ENCODE assay signal across 8 cellular contexts in genomic region chr9:121557581-121558422, GRCh38. TPM values are rescaled to one million over a fixed set of nuclear protein-coding genes. Genes with fewer than 3 reads are reported as not detected.
DNase-seq lines count a peak whose midpoint lies in the region; ATAC-seq and TF ChIP-seq lines count a peak whose summit lies in the region.

No MANE protein-coding gene starts in this region.

- no peaks in the 10 kb centered on the region for H3K36me3 ChIP-seq in Panc1 (ENCODE audit: control insufficient read depth, insufficient read depth, low read length)
- H3K36me3 ChIP-seq in lung (ENCODE audit: control insufficient read depth in 2 of 2, insufficient read depth in 2 of 2, low read length in 2 of 2) = no peaks in the 10 kb centered on the region
- no peaks in the 10 kb centered on the region for H3K36me3 ChIP-seq in transverse colon

- H3K9me3 ChIP-seq in Panc1 (ENCODE audit: control insufficient read depth, insufficient read depth, low read depth, low read length) (no peaks in the 10 kb centered on the region), lung (ENCODE audit: control insufficient read depth in 2 of 2, insufficient read depth in 1 of 2, low read length in 1 of 2) (no peaks in the 10 kb centered on the region), transverse colon (no peaks in the 10 kb centered on the region)

- intact Hi-C loops in Panc1 (cut with micrococcal nuclease; ENCODE audit: unreplicated experiment) (loop anchor here (10.0 kb wide), 1 partner anchor 67 kb away; no protein-coding TSS in a partner anchor), transverse colon (cut with DNase I; ENCODE audit: low total_unique reads) (loop anchor here (10.0 kb wide), 1 partner anchor 57 kb away; no protein-coding TSS in a partner anchor)

- BruUV-seq in Panc1 (replicated peaks; lab: Mats Ljungman, UMichigan) = no TSS peak

- no peaks in the 10 kb centered on the region; the same call in 1 of the 2 replicates for H3K4me1 ChIP-seq in Panc1 (ENCODE audit: control insufficient read depth, insufficient read depth, low read length)
- peaks cover 13 to 15% of the 10 kb centered on the region in 2 donors for H3K4me1 ChIP-seq in lung (ENCODE audit: control insufficient read depth in 2 of 2, insufficient read depth in 2 of 2, low read length in 2 of 2)
- H3K4me1 ChIP-seq in transverse colon = peaks cover 8 to 24% (median 17%) of the 10 kb centered on the region in 4 donors

- H3K27me3 ChIP-seq in Panc1 (ENCODE audit: control insufficient read depth, insufficient read depth, low read length) (no peaks in the 10 kb centered on the region), lung (ENCODE audit: control insufficient read depth, insufficient read depth) (no peaks in the 10 kb centered on the region), transverse colon (no peaks in the 10 kb centered on the region)

- peak overlapping the region; percentile 18 for H3K4me3 ChIP-seq in AG04449 (ENCODE audit: low read depth, low read length)
- H3K4me3 ChIP-seq in Panc1 (ENCODE audit: low read depth in 2 of 2, low read length in 2 of 2) = no peak overlapping the region
- H3K4me3 ChIP-seq in lung = no peak overlapping the region
- no peak overlapping the region for H3K4me3 ChIP-seq in transverse colon

- in situ Hi-C loops in Panc1 (cut with HindIII; ENCODE audit: low pct_unique_long_range_greater_than_20kb, low sequenced_read_pairs) = no loop called here
- in situ Hi-C loops in transverse colon (cut with MboI; ENCODE audit: low pct_ligation_motif_present in 1 of 4, low pct_unique_long_range_greater_than_20kb in 1 of 4, low sequenced_read_pairs in 3 of 4) = loop anchor here in 2 of 4 donors (10.0 to 25.0 kb wide), 3 partner anchors 127 to 437 kb away; no protein-coding TSS in a partner anchor

- no peak for TF ChIP-seq EP300 in transverse colon (IDR thresholded peaks at IDR 0.05; ENCODE audit: low read depth)

- ATAC-seq in GM21723 (IDR thresholded peaks at IDR 0.05; ENCODE audit: unreplicated experiment) (peak; percentile 42), Panc1 (peak; percentile 49), lung (ENCODE audit: insufficient read depth, low FRiP score) (peak; percentile 72), GM18867 (IDR thresholded peaks at IDR 0.05; ENCODE audit: unreplicated experiment) (no peak)

- 4 to 8% methylated on average over 15 of the region's 15 CpGs for WGBS in lung, 2 donors
- 26 to 72% methylated on average over 2 to 13 of the region's 15 CpGs for WGBS in transverse colon (ENCODE audit: low coverage in 1 of 2), 2 donors

- TF ChIP-seq POLR2A in transverse colon (IDR thresholded peaks at IDR 0.05) = no peak

- TF ChIP-seq CTCF in AG04449 (IDR thresholded peaks at IDR 0.05; ENCODE audit: insufficient read depth, low read length, missing control alignments) (no peak), Panc1 (IDR thresholded peaks at IDR 0.05) (no peak), lung (IDR thresholded peaks at IDR 0.05; ENCODE audit: control extremely low read depth, extremely low read depth) (no peak), transverse colon (IDR thresholded peaks at IDR 0.05) (no peak)

- POLR2A ChIA-PET in AG04449 (lab: Yijun Ruan, JAX) = interaction anchor here (1.0 to 1.5 kb wide), 2 partner anchors 38 to 40 kb away, joined by 5 to 6 read pairs; no protein-coding TSS in a partner anchor
- POLR2A ChIA-PET in Panc1 (lab: Charles Lee) = no interaction called here

- H3K27ac ChIP-seq in Panc1 (ENCODE audit: low read length) = no peak overlapping the region
- peak overlapping the region; percentile 4 to 54 for H3K27ac ChIP-seq in lung (ENCODE audit: low read depth in 1 of 2, low read length in 1 of 2)
- peak overlapping the region; percentile 67 to 81 (median 76) for H3K27ac ChIP-seq in transverse colon

- peak; percentile 76 for DNase-seq in AG04449 (ENCODE audit: low read depth, low spot score)
- no peak for DNase-seq in Panc1 (ENCODE audit: low read depth, low spot score)
- peak; percentile 94 for DNase-seq in dermis blood vessel endothelial cell
- DNase-seq in lung (ENCODE audit: low spot score) = peak; percentile 61
- DNase-seq in transverse colon = peak; percentile 45
- DNase-seq in central memory CD4-positive, alpha-beta T cell = no peak

- CTCF ChIA-PET in AG04449 (lab: Yijun Ruan, JAX) = interaction anchor here (0.7 to 5.4 kb wide), 13 partner anchors 8 to 141 kb away, joined by 3 to 65 read pairs (median 5); no protein-coding TSS in a partner anchor
- CTCF ChIA-PET in Panc1 (lab: Charles Lee) = no interaction called here

RNA-seq across cellular contexts. Expression of gene GGTA1, which starts 58.2 kb away (rescaled TPM):
- not detected for total RNA-seq in Panc1 (2021; ENCODE audit: unreplicated experiment)
- polyA plus RNA-seq in Panc1 (2012; ENCODE audit: insufficient read length) = not detected
- total RNA-seq in dermis blood vessel endothelial cell = 6.2 and 8.7 TPM in 2 replicates
- 1 to 10 TPM; 6.3 to 6.6 TPM for total RNA-seq in lung
- polyA plus RNA-seq in lung = 1 to 10 TPM; 1.5 to 5.4 TPM
- 10 to 100 TPM in 1 of 4 donors, 1 to 10 TPM in 2, not detected in 1; 1.9 to 37.8 (median 3.5) TPM for total RNA-seq in transverse colon

Comparison
In these comparisons a context has a peak if more than half of its experiments do, and no peak if none do; other contexts are left out.
1. DNase-seq: peak in AG04449 (single experiment), dermis blood vessel endothelial cell (single experiment), lung (single experiment) and transverse colon (single experiment); none in Panc1 (single experiment) and central memory CD4-positive, alpha-beta T cell (single experiment).